9 cellular contexts compared by ENCODE assay signal in genomic region chr1:37477946-37478345, GRCh38. TPM values are rescaled to one million over a fixed set of nuclear protein-coding genes. Genes with fewer than 3 reads are reported as not detected.
DNase-seq lines count a peak whose midpoint lies in the region; ATAC-seq, FAIRE-seq and TF ChIP-seq lines count a peak whose summit lies in the region.
"Had no signal": no experiment of that assay in that cellular context is flagged by ENCODE, and none has a peak within 500 bp of the region (broad histone marks: within the 10 kb centered on the region; RNA-seq: fewer than 3 reads in every experiment).

No MANE protein-coding gene starts in this region.

- DNase-seq in GM06990 (ENCODE audit: extremely low read depth, insufficient read length), result no peak
- no peak for DNase-seq in H1 (ENCODE audit: low read depth in 1 of 2, low spot score in 2 of 2)
- DNase-seq in osteocyte (ENCODE audit: extremely low spot score, unreplicated experiment), result no peak
- no peak for DNase-seq in GM12891 (ENCODE audit: insufficient read length, low spot score)
- no peak for DNase-seq in germinal center (ENCODE audit: low spot score)
- DNase-seq in MV-4-11 (lab: John Stamatoyannopoulos, UW), result no peak
- no peak for DNase-seq in superior temporal gyrus (ENCODE audit: extremely low spot score)

- TF ChIP-seq POLR2A in H1 (IDR thresholded peaks at IDR 0.05; ENCODE audit: control extremely low read depth in 1 of 2, low read depth in 2 of 2, low read length in 2 of 2) (no peak), GM12891 (IDR thresholded peaks at IDR 0.05; ENCODE audit: low read depth, low read length) (no peak)

- H3K4ac ChIP-seq in H1 (replicated peaks; ENCODE audit: insufficient read length, low read depth, low read length), result peak overlapping the region; percentile 2

- H3K4me1 Mint-ChIP-seq in osteocyte (ENCODE audit: unreplicated experiment), result peaks cover 61% of the 10 kb centered on the region

- no peak overlapping the region for H4K8ac ChIP-seq in H1 (ENCODE audit: extremely low read depth, insufficient read depth, low read length)

- no peak overlapping the region for H4K5ac ChIP-seq in H1 (ENCODE audit: insufficient read length, low read depth, low read length)

- peak overlapping the region; percentile 26 for H4K91ac ChIP-seq in H1 (replicated peaks; ENCODE audit: insufficient read length, low read length)

- H3K4me3 Mint-ChIP-seq in osteocyte (ENCODE audit: unreplicated experiment), result peak overlapping the region; percentile 79

- H3K18ac ChIP-seq in H1 (ENCODE audit: extremely low read depth, low read length), result no peak overlapping the region

- peak overlapping the region; percentile 96 for H3K27ac Mint-ChIP-seq in osteocyte (ENCODE audit: unreplicated experiment)

- H3K27me3 ChIP-seq in GM06990 (replicated peaks; ENCODE audit: control insufficient read depth, insufficient read depth, low read length) (no peaks in the 10 kb centered on the region), H1 (replicated peaks in 1 of 4; ENCODE audit: control insufficient read depth in 3 of 4, extremely low read depth in 1 of 4, insufficient read depth in 3 of 4, low read length in 3 of 4) (peaks cover 1 to 12% (median 9%) of the 10 kb centered on the region in 4 experiments; a peak in 6 of 7 replicates)

- no peak overlapping the region for H2BK20ac ChIP-seq in H1 (ENCODE audit: low read length)

- H4K20me1 ChIP-seq in H1 (replicated peaks in 1 of 2; ENCODE audit: control insufficient read depth in 1 of 2, insufficient read depth in 2 of 2, low read length in 2 of 2), result peaks cover 4 to 20% of the 10 kb centered on the region in 2 experiments

- H2BK15ac ChIP-seq in H1 (ENCODE audit: low read length), result no peak overlapping the region

- H2BK120ac ChIP-seq in H1 (replicated peaks; ENCODE audit: low read depth, low read length), result peak overlapping the region; percentile 31

- CTCF ChIA-PET in H1 (lab: Charles Lee; ENCODE audit: partially characterized antibody), result interaction anchor here (1.5 to 17.4 kb wide), 4 partner anchors 9 to 22 kb away, joined by 4 to 213 read pairs (median 44); no protein-coding TSS in a partner anchor

- 0 out of 2 replicates have a peak overlapping the region, but pooled peaks have one; percentile 85 for H2BK12ac ChIP-seq in H1 (ENCODE audit: low read depth, low read length)

- peak overlapping the region; percentile 55 to 75 for H3K4me2 ChIP-seq in H1 (ENCODE audit: insufficient read depth in 1 of 2, low read depth in 2 of 2, low read length in 2 of 2)

- TF ChIP-seq CTCF in GM06990 (IDR thresholded peaks at IDR 0.05; ENCODE audit: insufficient read depth, low read length, poor library complexity, severe bottlenecking) (no peak), H1 (IDR thresholded peaks at IDR 0.05; ENCODE audit: control extremely low read depth in 1 of 3, insufficient read depth in 1 of 3, low read depth in 1 of 3, low read length in 3 of 3) (no peak), osteocyte (IDR thresholded peaks at IDR 0.05) (no peak)

- peaks cover 59% of the 10 kb centered on the region for H3K36me3 ChIP-seq in GM06990 (ENCODE audit: control insufficient read depth, insufficient read depth, low read length)
- H3K36me3 ChIP-seq in H1 (ENCODE audit: control insufficient read depth in 2 of 4, insufficient read depth in 4 of 4, low read length in 3 of 4), result peaks cover 9 to 36% (median 22%) of the 10 kb centered on the region in 4 experiments; a peak in 7 of 8 replicates

- H2BK5ac ChIP-seq in H1 (ENCODE audit: low read depth, low read length), result peak overlapping the region; percentile 46

- H3K4me1 ChIP-seq in H1 (replicated peaks in 1 of 4; ENCODE audit: control insufficient read depth in 3 of 4, insufficient read depth in 4 of 4, low read length in 3 of 4), result peaks cover 3 to 47% (median 28%) of the 10 kb centered on the region in 4 experiments

- no peak overlapping the region for H3K23ac ChIP-seq in H1 (ENCODE audit: insufficient read length)

- TF ChIP-seq EP300 in H1 (IDR thresholded peaks at IDR 0.05; ENCODE audit: borderline replicate concordance in 1 of 2, low read depth in 2 of 2, low read length in 2 of 2), result no peak

- peaks cover 8% of the 10 kb centered on the region for H3K79me1 ChIP-seq in H1 (ENCODE audit: low read depth, low read length)

- peak overlapping the region; percentile 82 for H3K4me3 ChIP-seq in GM06990 (replicated peaks; ENCODE audit: low read depth, low read length)
- H3K4me3 ChIP-seq in H1 (ENCODE audit: extremely low read depth in 1 of 4, insufficient read depth in 2 of 4, low read depth in 3 of 4, low read length in 4 of 4), result peak overlapping the region in 1 of 4 experiments; percentile 19; a peak in 1 of 8 replicates

- no peaks in the 10 kb centered on the region for H3K27me3 Mint-ChIP-seq in osteocyte (ENCODE audit: unreplicated experiment)

- POLR2A ChIA-PET in H1 (lab: Charles Lee; ENCODE audit: partially characterized antibody), result interaction anchor here (1.1 to 5.7 kb wide), 5 partner anchors 7 to 37 kb away, joined by 3 to 68 read pairs (median 7); no protein-coding TSS in a partner anchor

- no peak overlapping the region for H2AFZ ChIP-seq in H1 (ENCODE audit: low read length)

- H2AK5ac ChIP-seq in H1 (ENCODE audit: low read depth, low read length), result peak overlapping the region; percentile 68; the same call in 1 of the 2 replicates

- no peaks in the 10 kb centered on the region for H3K9me3 Mint-ChIP-seq in osteocyte (ENCODE audit: unreplicated experiment)

- peak overlapping the region in 2 of 4 experiments; percentile 20 to 35; a peak in 3 of 7 replicates for H3K9ac ChIP-seq in H1 (replicated peaks in 1 of 4; ENCODE audit: extremely low read depth in 1 of 4, low read depth in 3 of 4, low read length in 3 of 4)

- peaks cover 8% of the 10 kb centered on the region for H3K23me2 ChIP-seq in H1 (ENCODE audit: low read depth, low read length)

- H3K9me3 ChIP-seq in H1 (ENCODE audit: insufficient read depth in 2 of 2, low read depth in 1 of 2, low read length in 1 of 2), result no peaks in the 10 kb centered on the region

- H3K14ac ChIP-seq in H1 (ENCODE audit: insufficient read length), result no peak overlapping the region

- H3K79me2 ChIP-seq in H1 (ENCODE audit: control insufficient read depth in 1 of 2, insufficient read depth in 2 of 2, low read length in 2 of 2), result peaks cover 0 to 26% of the 10 kb centered on the region in 2 experiments; a peak in 2 of 4 replicates

- no peak for TF ChIP-seq RAD21 in H1 (IDR thresholded peaks at IDR 0.05 in 1 of 2, conservative IDR thresholded peaks at IDR 0.05 in 1 of 2; ENCODE audit: low read depth in 2 of 2, low read length in 2 of 2)

- H3K56ac ChIP-seq in H1 (replicated peaks; ENCODE audit: insufficient read length, low read depth, low read length), result no peak overlapping the region

- FAIRE-seq in H1 (lab: Jason Lieb, UNC) (no peak), GM12891 (lab: Jason Lieb, UNC) (no peak)
- FAIRE-seq: colon had no signal

- peak overlapping the region; percentile 61; the same call in 1 of the 2 replicates for H3K27ac ChIP-seq in H1 (ENCODE audit: low read depth, low read length)

- 90% methylated on average over 5 of the region's 5 CpGs; no CpG with 5 or more reads in 1 of the 2 experiments for WGBS in H1 (ENCODE audit: extremely low coverage in 1 of 2, insufficient coverage in 1 of 2, insufficient read length in 1 of 2, insufficient replicate concordance in 2 of 2, low coverage in 1 of 2, low lambda C conversion rate in 2 of 2, missing lambda C conversion rate in 1 of 2), 2 experiments

- ATAC-seq in SK-N-SH treated with all-trans-retinoic acid at 6 μM for 48 hours, result no peak

- H3K36me3 Mint-ChIP-seq in osteocyte (ENCODE audit: unreplicated experiment), result peaks cover 22% of the 10 kb centered on the region

TF ChIP-seq in SK-N-SH treated with all-trans-retinoic acid at 6 μM for 48 hours, 23 proteins besides CTCF, POLR2A, EP300 and RAD21:
- peak; percentile 99 for TF ChIP-seq ZFP3 (CRISPR knock-in tag; IDR thresholded peaks at IDR 0.05)
- no peak for TF ChIP-seq ZC3H10 (CRISPR knock-in tag; IDR thresholded peaks at IDR 0.05)

TF ChIP-seq in H1, 55 proteins besides CTCF, POLR2A, EP300 and RAD21:
- 0 out of 2 replicates have a peak, but pooled peaks have one; percentile 4 for TF ChIP-seq POLR2AphosphoS5 (IDR thresholded peaks at IDR 0.05; ENCODE audit: low read depth, low read length)
- TF ChIP-seq HDAC2 (IDR thresholded peaks at IDR 0.05; ENCODE audit: borderline replicate concordance in 1 of 2, low read depth in 2 of 2, low read length in 2 of 2), result no peak

TF ChIP-seq in GM12891, 5 proteins besides CTCF, POLR2A, EP300 and RAD21:
- TF ChIP-seq TAF1 (IDR thresholded peaks at IDR 0.05; ENCODE audit: low read depth, low read length), result no peak
- TF ChIP-seq PAX5 (IDR thresholded peaks at IDR 0.05; ENCODE audit: insufficient read depth, low read length, severe bottlenecking), result no peak
- no peak; the same call in 1 of the 2 replicates for TF ChIP-seq POLR2AphosphoS5 (IDR thresholded peaks at IDR 0.05; ENCODE audit: low read depth, low read length)
- no peak for TF ChIP-seq POU2F2 (IDR thresholded peaks at IDR 0.05; ENCODE audit: low read depth, low read length)
- TF ChIP-seq SPI1 (IDR thresholded peaks at IDR 0.05; ENCODE audit: low read depth, low read length), result no peak

RNA-seq across cellular contexts. Expression of gene ZC3H12A, which starts 3.6 kb away (rescaled TPM):
- total RNA-seq in H1 (2021; fragmentation: NEBNext Ultra II Directional; extraction: Animal tissue kit (Norgen Biotek cat#: 25700)), result 7.4 TPM in 2 replicates
- 10.0 and 13.7 TPM in 2 replicates for polyA plus RNA-seq in H1 (2011; rRNA removed)
- 8.1 TPM for polyA plus RNA-seq in H1 (2011; cell fraction: cytosol; rRNA removed)
- polyA plus RNA-seq in H1 (2011; cell fraction: nucleus; rRNA removed), result 20.1 TPM
- 5.6 to 7.4 TPM (median 6.7 TPM) in 4 replicates for polyA plus RNA-seq in H1 (2012, experiment 1 of 2)
- 6.9 TPM for polyA plus RNA-seq in H1 (2012, experiment 2 of 2)
- 4.6 TPM for polyA plus RNA-seq in H1 (2013, experiment 1 of 2)
- polyA plus RNA-seq in H1 (2013, experiment 2 of 2), result 4.4 TPM
- 4.1 and 7.6 TPM in 2 replicates for polyA minus RNA-seq in H1 (2011; rRNA and poly(A)+ RNA removed)
- polyA minus RNA-seq in H1 (2011; cell fraction: cytosol; rRNA and poly(A)+ RNA removed), result 3.1 TPM
- polyA minus RNA-seq in H1 (2011; cell fraction: nucleus; rRNA and poly(A)+ RNA removed), result 5.9 TPM
- 7.0 and 11.3 TPM in 2 replicates for total RNA-seq in osteocyte
- polyA plus RNA-seq in GM12891 (2012; ENCODE audit: low read depth, missing spikeins), result 16.7 TPM

RNA-seq across cellular contexts. Expression of gene MEAF6, which starts 36.6 kb away (rescaled TPM):
- total RNA-seq in H1 (2021; fragmentation: NEBNext Ultra II Directional; extraction: Animal tissue kit (Norgen Biotek cat#: 25700)), result 36.9 and 38.8 TPM in 2 replicates
- polyA plus RNA-seq in H1 (2011; rRNA removed), result 12.7 and 23.0 TPM in 2 replicates
- 25.2 TPM for polyA plus RNA-seq in H1 (2011; cell fraction: cytosol; rRNA removed)
- 11.0 TPM for polyA plus RNA-seq in H1 (2011; cell fraction: nucleus; rRNA removed)
- polyA plus RNA-seq in H1 (2012, experiment 1 of 2), result 29.3 to 41.8 TPM (median 33.7 TPM) in 4 replicates
- 14.8 TPM for polyA plus RNA-seq in H1 (2012, experiment 2 of 2)
- polyA plus RNA-seq in H1 (2013, experiment 1 of 2), result 26.5 TPM
- polyA plus RNA-seq in H1 (2013, experiment 2 of 2), result 27.5 TPM
- polyA minus RNA-seq in H1 (2011; rRNA and poly(A)+ RNA removed), result 10.3 and 12.0 TPM in 2 replicates
- polyA minus RNA-seq in H1 (2011; cell fraction: cytosol; rRNA and poly(A)+ RNA removed), result 9.3 TPM
- 10.8 TPM for polyA minus RNA-seq in H1 (2011; cell fraction: nucleus; rRNA and poly(A)+ RNA removed)
- 62.3 and 62.9 TPM in 2 replicates for total RNA-seq in osteocyte
- 36.4 TPM for polyA plus RNA-seq in GM12891 (2012; ENCODE audit: low read depth, missing spikeins)
